Comparison of ENCODE assay signal across 10 cellular contexts in genomic region chr12:89514751-89515150, GRCh38. TPM values are rescaled to one million over a fixed set of nuclear protein-coding genes. Genes with fewer than 3 reads are reported as not detected.
DNase-seq lines count a peak whose midpoint lies in the region; ATAC-seq and TF ChIP-seq lines count a peak whose summit lies in the region.
"Had no signal": no experiment of that assay in that cellular context is flagged by ENCODE, and none has a peak within 500 bp of the region (broad histone marks: within the 10 kb centered on the region; RNA-seq: fewer than 3 reads in every experiment).

No MANE protein-coding gene starts in this region.

- BruUV-seq in IMR-90 (replicated peaks; lab: Mats Ljungman, UMichigan) (no TSS peak), A673 (replicated peaks; lab: Mats Ljungman, UMichigan) (no TSS peak)

- H3K56ac ChIP-seq in IMR-90 (ENCODE audit: extremely low read depth, insufficient read depth, low read length), result no peak overlapping the region

- no peak for TF ChIP-seq POLR2A in IMR-90 (IDR thresholded peaks at IDR 0.05; ENCODE audit: low read depth, low read length)

- no peak overlapping the region for H3K4me2 ChIP-seq in IMR-90 (ENCODE audit: low read depth, low read length)

- H3K23ac ChIP-seq in IMR-90 (ENCODE audit: low read depth, low read length), result no peak overlapping the region

- H4K5ac ChIP-seq in IMR-90 (ENCODE audit: low read depth, low read length), result no peak overlapping the region

- DNase-seq in GM10266 (ENCODE audit: extremely low spot score) (peak; percentile 35), IMR-90 (no peak), putamen (ENCODE audit: low spot score) (no peak), NCI-H2196 (lab: John Stamatoyannopoulos, UW; ENCODE audit: unreplicated experiment) (no peak), A673 (ENCODE audit: low spot score) (no peak), NCI-H2081 treated with DMSO at 0.1 percent for 48 hours (lab: John Stamatoyannopoulos, UW) (no peak)
- DNase-seq: pancreas had no signal

- H3K27ac ChIP-seq in IMR-90 (ENCODE audit: insufficient read depth, low read length), result no peak overlapping the region
- no peak overlapping the region for H3K27ac ChIP-seq in A673 (ENCODE audit: low read depth, low read length, poor library complexity, severe bottlenecking)
- H3K27ac ChIP-seq: pancreas, SK-N-MC had no signal

- in situ Hi-C loops in IMR-90 (cut with MboI; ENCODE audit: low sequenced_read_pairs), result loop anchor here (25.0 kb wide), 1 partner anchor 1377 kb away; the partner anchor contains the start of genes CEP290 and TMTC3

- no peak overlapping the region for H3K14ac ChIP-seq in IMR-90 (replicated peaks; ENCODE audit: low read depth, low read length)

- intact Hi-C loops in IMR-90 (cut with micrococcal nuclease) (no loop called here), A673 (cut with micrococcal nuclease; ENCODE audit: unreplicated experiment) (no loop called here)

- H3K18ac ChIP-seq in IMR-90 (ENCODE audit: low read depth, low read length), result no peak overlapping the region

- no peak overlapping the region for H2BK5ac ChIP-seq in IMR-90 (ENCODE audit: low read depth, low read length, poor library complexity, severe bottlenecking)

- no peak for TF ChIP-seq RAD21 in IMR-90 (IDR thresholded peaks at IDR 0.05; ENCODE audit: low read length)

- no peak overlapping the region for H2BK120ac ChIP-seq in IMR-90 (ENCODE audit: low read depth, low read length)

- no peak overlapping the region for H2AK9ac ChIP-seq in IMR-90 (replicated peaks; ENCODE audit: low read depth, low read length, poor library complexity)

- no peaks in the 10 kb centered on the region for H4K20me1 ChIP-seq in IMR-90 (ENCODE audit: insufficient read depth, low read length)

- H3K36me3 ChIP-seq in IMR-90 (ENCODE audit: control insufficient read depth, insufficient read depth, low read length) (no peaks in the 10 kb centered on the region), A673 (ENCODE audit: insufficient read depth, low read length, poor library complexity, severe bottlenecking) (peaks cover 1% of the 10 kb centered on the region)
- H3K36me3 ChIP-seq: pancreas had no signal

- H4K8ac ChIP-seq in IMR-90 (ENCODE audit: low read depth in 2 of 2, low read length in 2 of 2), result no peak overlapping the region

- WGBS in IMR-90 (ENCODE audit: extremely low coverage in 2 of 2, insufficient read length in 1 of 2), 2 experiments, result 100% methylated on average over 1 of the region's 1 CpG; no CpG with 5 or more reads in 1 of the 2 experiments

- no peaks in the 10 kb centered on the region for H3K27me3 ChIP-seq in IMR-90 (ENCODE audit: control insufficient read depth, insufficient read depth, low read length)
- H3K27me3 ChIP-seq in A673 (replicated peaks; ENCODE audit: insufficient read depth, low read depth, low read length, poor library complexity), result no peaks in the 10 kb centered on the region
- H3K27me3 ChIP-seq: pancreas had no signal

- H3K4ac ChIP-seq in IMR-90 (ENCODE audit: low read depth, low read length), result no peak overlapping the region

- CTCF ChIA-PET in IMR-90 (lab: Yijun Ruan, JAX) (no interaction called here), A673 (lab: Charles Lee) (no interaction called here)

- POLR2A ChIA-PET in IMR-90 (lab: Charles Lee; ENCODE audit: unreplicated experiment), result no interaction called here
- POLR2A ChIA-PET in A673 (lab: Charles Lee; ENCODE audit: low non-redundant PET), result no interaction called here

- no peak overlapping the region for H3K9ac ChIP-seq in IMR-90 (ENCODE audit: low read depth, low read length)

- H3K9me3 ChIP-seq in IMR-90 (ENCODE audit: control insufficient read depth, insufficient read depth, low read length) (no peaks in the 10 kb centered on the region), A673 (ENCODE audit: low read depth, low read length, poor library complexity, severe bottlenecking) (no peaks in the 10 kb centered on the region)
- H3K9me3 ChIP-seq: pancreas had no signal

- H3K4me3 ChIP-seq in IMR-90 (ENCODE audit: insufficient read depth, low read depth, low read length), result no peak overlapping the region
- H3K4me3 ChIP-seq in A673 (ENCODE audit: low read depth, low read length, poor library complexity, severe bottlenecking), result no peak overlapping the region
- H3K4me3 ChIP-seq: pancreas, SK-N-MC had no signal

- no peak overlapping the region for H2BK20ac ChIP-seq in IMR-90 (ENCODE audit: low read depth, low read length)

- no peak overlapping the region for H2AK5ac ChIP-seq in IMR-90 (ENCODE audit: low read depth, low read length)

- no peak overlapping the region for H2AFZ ChIP-seq in IMR-90 (replicated peaks; ENCODE audit: low read length, poor library complexity)

- dilution Hi-C loops in IMR-90 (cut with HindIII; ENCODE audit: low sequenced_read_pairs, unreplicated experiment), result no loop called here

- H3K79me1 ChIP-seq in IMR-90 (ENCODE audit: low read depth in 1 of 2, low read length in 2 of 2), result peaks cover 9 to 30% of the 10 kb centered on the region in 2 experiments; a peak in 2 of 4 replicates

- peak; percentile 66 for ATAC-seq in GM19372 (IDR thresholded peaks at IDR 0.05; ENCODE audit: low read depth, unreplicated experiment)
- ATAC-seq in HG02884 (IDR thresholded peaks at IDR 0.05; ENCODE audit: unreplicated experiment), result peak; percentile 76
- no peak for ATAC-seq in IMR-90 (ENCODE audit: low read depth)
- ATAC-seq: pancreas had no signal

- TF ChIP-seq CTCF in GM10266 (IDR thresholded peaks at IDR 0.05; ENCODE audit: control insufficient read depth, insufficient read depth, low read depth, missing control alignments) (no peak), IMR-90 (conservative IDR thresholded peaks at IDR 0.05; ENCODE audit: low read depth, low read length) (no peak), A673 (conservative IDR thresholded peaks at IDR 0.05; ENCODE audit: low read depth, low read length) (no peak)

- H3K4me1 ChIP-seq in IMR-90 (ENCODE audit: control insufficient read depth, insufficient read depth, low read length), result no peaks in the 10 kb centered on the region
- peaks cover 24% of the 10 kb centered on the region for H3K4me1 ChIP-seq in A673 (ENCODE audit: insufficient read depth, low read length, poor library complexity, severe bottlenecking)

- no peak overlapping the region for H4K91ac ChIP-seq in IMR-90 (ENCODE audit: insufficient read depth, low read depth, low read length)

- H2BK15ac ChIP-seq in IMR-90 (ENCODE audit: low read depth, low read length), result no peak overlapping the region

- H3K9me1 ChIP-seq in IMR-90 (ENCODE audit: insufficient read depth, low read length), result no peaks in the 10 kb centered on the region

TF ChIP-seq in IMR-90, 13 proteins besides CTCF, POLR2A, EP300 and RAD21:
- peak; percentile 48 for TF ChIP-seq CEBPB (IDR thresholded peaks at IDR 0.05; ENCODE audit: low read depth, low read length)
- no peak for TF ChIP-seq CHD1 (IDR thresholded peaks at IDR 0.05; ENCODE audit: low read depth, low read length)

RNA-seq across cellular contexts. Expression of gene GALNT4, which starts 9.8 kb away (rescaled TPM):
- total RNA-seq in IMR-90 (2012; rRNA removed), result 9.0 and 14.2 TPM in 2 replicates
- polyA plus RNA-seq in IMR-90 (2012; rRNA removed), result 1.9 and 2.6 TPM in 2 replicates
- polyA plus RNA-seq in IMR-90 (2012; cell fraction: cytosol; rRNA removed), result 0.76 and 1.2 TPM in 2 replicates
- 0.29 and 1.4 TPM in 2 replicates for polyA plus RNA-seq in IMR-90 (2012; cell fraction: nucleus; rRNA removed; ENCODE audit: low replicate concordance)
- total RNA-seq in A673 (2021), result 13.2 and 14.3 TPM in 2 replicates

RNA-seq across cellular contexts. Expression of gene POC1B, which starts 11.1 kb away (rescaled TPM):
- total RNA-seq in IMR-90 (2012; rRNA removed) (10.4 and 13.3 TPM in 2 replicates), A673 (2021) (30.8 and 33.8 TPM in 2 replicates)
- 4.7 and 5.0 TPM in 2 replicates for polyA plus RNA-seq in IMR-90 (2012; rRNA removed)
- polyA plus RNA-seq in IMR-90 (2012; cell fraction: cytosol; rRNA removed), result 0.77 and 1.7 TPM in 2 replicates
- 1.2 and 7.7 TPM in 2 replicates for polyA plus RNA-seq in IMR-90 (2012; cell fraction: nucleus; rRNA removed; ENCODE audit: low replicate concordance)
